Comparison of ENCODE assay signal across 17 cellular contexts in the genomic region with DNA sequence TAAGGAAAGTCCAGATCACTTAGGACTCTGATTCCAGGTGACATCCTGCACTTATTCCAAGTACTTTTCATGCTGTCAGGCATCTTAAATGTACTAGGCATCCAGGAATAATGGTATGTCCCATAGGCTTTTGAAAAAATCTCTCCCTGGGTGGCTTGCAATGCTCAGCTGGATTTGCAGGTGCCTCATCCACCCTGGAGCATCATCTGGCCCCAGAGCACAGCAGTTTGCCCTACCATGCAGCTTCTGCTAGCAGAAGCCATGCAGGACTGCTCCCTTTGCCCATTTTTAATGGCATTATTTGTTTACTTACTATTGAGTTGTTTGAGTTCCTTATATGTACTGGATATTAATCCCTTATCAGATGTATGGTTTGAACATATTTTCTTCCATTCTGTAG. TPM values are rescaled to one million over a fixed set of nuclear protein-coding genes. Genes with fewer than 3 reads are reported as not detected.
DNase-seq lines count a peak whose midpoint lies in the region; ATAC-seq and TF ChIP-seq lines count a peak whose summit lies in the region.
"Had no signal": no experiment of that assay in that cellular context is flagged by ENCODE, and none has a peak within 500 bp of the region (broad histone marks: within the 10 kb centered on the region; RNA-seq: fewer than 3 reads in every experiment).

No MANE protein-coding gene starts in this region.

- no peaks in the 10 kb centered on the region for H3K36me3 Mint-ChIP-seq in activated CD4-positive, alpha-beta T cell treated with anti-CD3 and anti-CD28 coated beads, Interleukin-2, amount 10 ng/mL, durations not matched to agents 24 days and 14 days (ENCODE audit: low read depth)
- no peaks in the 10 kb centered on the region for H3K36me3 Mint-ChIP-seq in activated CD4-positive, alpha-beta T cell treated with anti-CD3 and anti-CD28 coated beads for 36 hours (ENCODE audit: low read depth)
- peaks cover 2% of the 10 kb centered on the region for H3K36me3 Mint-ChIP-seq in chondrocyte (ENCODE audit: low read depth)
- no peaks in the 10 kb centered on the region for H3K36me3 Mint-ChIP-seq in activated T-cell treated with anti-CD3 and anti-CD28 coated beads, Interleukin-2, amount 50 U/mL, for 72 hours (ENCODE audit: insufficient read depth in 2 of 2)

- H3K27ac Mint-ChIP-seq in activated CD4-positive, alpha-beta T cell treated with anti-CD3 and anti-CD28 coated beads, Interleukin-2, amount 10 ng/mL, durations not matched to agents 24 days and 14 days = no peak overlapping the region
- H3K27ac Mint-ChIP-seq in activated CD4-positive, alpha-beta T cell treated with anti-CD3 and anti-CD28 coated beads for 36 hours = no peak overlapping the region
- no peak overlapping the region for H3K27ac Mint-ChIP-seq in chondrocyte (ENCODE audit: unreplicated experiment)
- H3K27ac Mint-ChIP-seq in activated T-cell treated with anti-CD3 and anti-CD28 coated beads, Interleukin-2, amount 50 U/mL, for 72 hours = no peak overlapping the region
- H3K27ac Mint-ChIP-seq: B cell; CD4-positive, CD25-positive, alpha-beta regulatory T cell; CD8-positive, alpha-beta memory T cell; GM23338; H9 had no signal

- peak; percentile 31 for DNase-seq in activated CD4-positive, alpha-beta T cell treated with anti-CD3 and anti-CD28 coated beads, Interleukin-2, amount 10 ng/mL, durations not matched to agents 24 days and 14 days
- DNase-seq in activated CD4-positive, alpha-beta T cell treated with anti-CD3 and anti-CD28 coated beads for 36 hours = no peak
- DNase-seq in NCI-H146 treated with DMSO at 0.1 percent for 48 hours (lab: John Stamatoyannopoulos, UW; ENCODE audit: unreplicated experiment) = peak; percentile 84
- DNase-seq in NCI-H524 (lab: John Stamatoyannopoulos, UW) = no peak
- DNase-seq in chondrocyte (ENCODE audit: low spot score) = no peak
- no peak for DNase-seq in activated T-cell treated with anti-CD3 and anti-CD28 coated beads, Interleukin-2, amount 50 U/mL, for 72 hours
- DNase-seq: 8988T; Caco-2; CD4-positive, CD25-positive, alpha-beta regulatory T cell; CD8-positive, alpha-beta memory T cell; H9 had no signal

- no peaks in the 10 kb centered on the region for H3K27me3 Mint-ChIP-seq in activated CD4-positive, alpha-beta T cell treated with anti-CD3 and anti-CD28 coated beads, Interleukin-2, amount 10 ng/mL, durations not matched to agents 24 days and 14 days
- H3K27me3 Mint-ChIP-seq in activated CD4-positive, alpha-beta T cell treated with anti-CD3 and anti-CD28 coated beads for 36 hours = no peaks in the 10 kb centered on the region
- H3K27me3 Mint-ChIP-seq in chondrocyte (ENCODE audit: low read depth) = no peaks in the 10 kb centered on the region
- no peaks in the 10 kb centered on the region for H3K27me3 Mint-ChIP-seq in activated T-cell treated with anti-CD3 and anti-CD28 coated beads, Interleukin-2, amount 50 U/mL, for 72 hours (ENCODE audit: low read depth)
- H3K27me3 Mint-ChIP-seq: B cell; CD4-positive, CD25-positive, alpha-beta regulatory T cell; CD8-positive, alpha-beta memory T cell had no signal

- H3K9me3 Mint-ChIP-seq in activated CD4-positive, alpha-beta T cell treated with anti-CD3 and anti-CD28 coated beads, Interleukin-2, amount 10 ng/mL, durations not matched to agents 24 days and 14 days = no peaks in the 10 kb centered on the region
- H3K9me3 Mint-ChIP-seq in activated CD4-positive, alpha-beta T cell treated with anti-CD3 and anti-CD28 coated beads for 36 hours (ENCODE audit: low read depth) = no peaks in the 10 kb centered on the region
- H3K9me3 Mint-ChIP-seq in chondrocyte (ENCODE audit: low read depth) = no peaks in the 10 kb centered on the region
- no peaks in the 10 kb centered on the region for H3K9me3 Mint-ChIP-seq in activated T-cell treated with anti-CD3 and anti-CD28 coated beads, Interleukin-2, amount 50 U/mL, for 72 hours
- H3K9me3 Mint-ChIP-seq: CD4-positive, CD25-positive, alpha-beta regulatory T cell; CD8-positive, alpha-beta memory T cell; GM23338; H9 had no signal

- POLR2A ChIA-PET in activated CD4-positive, alpha-beta T cell treated with anti-CD3 and anti-CD28 coated beads for 36 hours (lab: Charles Lee) = interaction anchor here (0.6 kb wide), 1 partner anchor 75 kb away, joined by 3 read pairs; no protein-coding TSS in a partner anchor

- peak overlapping the region; percentile 31 for H3K27ac ChIP-seq in VCaP
- H3K27ac ChIP-seq: BLaER1 treated with 17β-estradiol and CSF1 and Interleukin-3, amounts not matched to agents 10 nM and 100 nM; HL-60 had no signal

- H3K4me1 Mint-ChIP-seq in activated CD4-positive, alpha-beta T cell treated with anti-CD3 and anti-CD28 coated beads, Interleukin-2, amount 10 ng/mL, durations not matched to agents 24 days and 14 days = no peaks in the 10 kb centered on the region
- no peaks in the 10 kb centered on the region for H3K4me1 Mint-ChIP-seq in activated CD4-positive, alpha-beta T cell treated with anti-CD3 and anti-CD28 coated beads for 36 hours
- peaks cover 20% of the 10 kb centered on the region for H3K4me1 Mint-ChIP-seq in chondrocyte (ENCODE audit: low read depth)
- no peaks in the 10 kb centered on the region for H3K4me1 Mint-ChIP-seq in activated T-cell treated with anti-CD3 and anti-CD28 coated beads, Interleukin-2, amount 50 U/mL, for 72 hours (ENCODE audit: low read depth)
- H3K4me1 Mint-ChIP-seq: B cell; CD4-positive, CD25-positive, alpha-beta regulatory T cell; CD8-positive, alpha-beta memory T cell had no signal

- TF ChIP-seq CTCF in VCaP (conservative IDR thresholded peaks at IDR 0.05) = no peak
- TF ChIP-seq CTCF in chondrocyte (IDR thresholded peaks at IDR 0.05) = no peak

- H3K4me3 Mint-ChIP-seq in activated CD4-positive, alpha-beta T cell treated with anti-CD3 and anti-CD28 coated beads, Interleukin-2, amount 10 ng/mL, durations not matched to agents 24 days and 14 days = no peak overlapping the region
- no peak overlapping the region for H3K4me3 Mint-ChIP-seq in activated CD4-positive, alpha-beta T cell treated with anti-CD3 and anti-CD28 coated beads for 36 hours
- no peak overlapping the region for H3K4me3 Mint-ChIP-seq in chondrocyte (ENCODE audit: unreplicated experiment)
- H3K4me3 Mint-ChIP-seq in activated T-cell treated with anti-CD3 and anti-CD28 coated beads, Interleukin-2, amount 50 U/mL, for 72 hours = no peak overlapping the region
- H3K4me3 Mint-ChIP-seq: B cell; CD4-positive, CD25-positive, alpha-beta regulatory T cell; CD8-positive, alpha-beta memory T cell; GM23338; H9 had no signal

- intact Hi-C loops in activated CD4-positive, alpha-beta T cell treated with anti-CD3 and anti-CD28 coated beads, Interleukin-2, amount 10 ng/mL, durations not matched to agents 24 days and 14 days (cut with micrococcal nuclease) = no loop called here
- intact Hi-C loops in activated CD4-positive, alpha-beta T cell treated with anti-CD3 and anti-CD28 coated beads for 36 hours (cut with DNase I, micrococcal nuclease) = no loop called here

- CTCF ChIA-PET in activated CD4-positive, alpha-beta T cell treated with anti-CD3 and anti-CD28 coated beads for 36 hours (lab: Charles Lee) = no interaction called here

- ATAC-seq in activated CD4-positive, alpha-beta T cell treated with anti-CD3 and anti-CD28 coated beads for 36 hours = no peak
- no peak for ATAC-seq in GM18867 (IDR thresholded peaks at IDR 0.05; ENCODE audit: unreplicated experiment)
- ATAC-seq in activated T-cell treated with anti-CD3 and anti-CD28 coated beads, Interleukin-2, amount 50 U/mL, for 72 hours (replicated peaks in 1 of 2) = no peak
- ATAC-seq: GM23338 had no signal

RNA-seq across cellular contexts. Expression of a gene that starts 45.2 kb away (rescaled TPM):
- 1.8 and 1.9 TPM in 2 replicates for total RNA-seq in activated CD4-positive, alpha-beta T cell treated with anti-CD3 and anti-CD28 coated beads, Interleukin-2, amount 10 ng/mL, durations not matched to agents 24 days and 14 days
- 1 to 10 TPM; 1.4 to 2.0 TPM for total RNA-seq in activated CD4-positive, alpha-beta T cell treated with anti-CD3 and anti-CD28 coated beads for 36 hours
- total RNA-seq in chondrocyte = 1.5 to 1.9 TPM (median 1.5 TPM) in 3 replicates
- total RNA-seq in activated T-cell treated with anti-CD3 and anti-CD28 coated beads, Interleukin-2, amount 50 U/mL, for 72 hours = 1 to 10 TPM; 3.0 to 3.1 TPM

RNA-seq across cellular contexts. Expression of a gene that starts 45.6 kb away (rescaled TPM):
- total RNA-seq in activated CD4-positive, alpha-beta T cell treated with anti-CD3 and anti-CD28 coated beads, Interleukin-2, amount 10 ng/mL, durations not matched to agents 24 days and 14 days = 15.0 and 15.3 TPM in 2 replicates
- total RNA-seq in activated CD4-positive, alpha-beta T cell treated with anti-CD3 and anti-CD28 coated beads for 36 hours = 10 to 100 TPM in 1 of 2 experiments, 1 to 10 TPM in 1; 9.8 to 11.8 TPM
- 8.1 to 10.2 TPM (median 9.3 TPM) in 3 replicates for total RNA-seq in chondrocyte
- 10 to 100 TPM; 12.5 to 13.4 TPM for total RNA-seq in activated T-cell treated with anti-CD3 and anti-CD28 coated beads, Interleukin-2, amount 50 U/mL, for 72 hours

Comparison
In these comparisons a context has a peak if more than half of its experiments do, and no peak if none do; other contexts are left out.
1. DNase-seq: peak in activated CD4-positive, alpha-beta T cell treated with anti-CD3 and anti-CD28 coated beads, Interleukin-2, amount 10 ng/mL, durations not matched to agents 24 days and 14 days (single experiment) and NCI-H146 treated with DMSO at 0.1 percent for 48 hours (single experiment); none in activated CD4-positive, alpha-beta T cell treated with anti-CD3 and anti-CD28 coated beads for 36 hours (single experiment), NCI-H524 (0 of 2), chondrocyte (single experiment) and activated T-cell treated with anti-CD3 and anti-CD28 coated beads, Interleukin-2, amount 50 U/mL, for 72 hours (0 of 2).